ENCODE assay signal across 8 cellular contexts in the genomic region with DNA sequence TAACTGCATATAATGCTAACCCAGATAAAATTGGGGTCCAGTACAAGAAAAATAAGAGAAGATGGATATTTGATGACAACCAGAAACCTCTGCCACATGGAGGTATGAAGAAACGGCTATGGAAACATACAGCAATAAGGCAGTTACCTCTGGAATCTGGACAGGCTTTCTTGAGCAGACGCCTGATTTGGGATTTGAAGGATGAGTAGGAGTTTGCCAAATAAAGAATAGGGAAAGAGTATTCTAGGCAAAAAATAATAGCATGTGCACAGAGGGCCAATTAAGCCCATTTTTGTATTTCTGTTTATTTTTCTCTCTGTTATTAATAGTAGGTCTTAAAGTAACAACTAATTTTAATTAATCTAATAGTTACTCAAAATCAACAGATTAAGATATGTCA.
"Had no signal": no experiment of that assay in that cellular context is flagged by ENCODE, and none has a peak within 500 bp of the region (broad histone marks: within the 10 kb centered on the region; RNA-seq: fewer than 3 reads in every experiment).

No MANE protein-coding gene starts in this region.

- H2AFZ ChIP-seq: GM23338 had no signal

- DNase-seq: H9, HCEC 1CT, HFFc6, KBM-7 had no signal

- H3K36me3 Mint-ChIP-seq: IgD-negative memory B cell had no signal

- H3K27ac Mint-ChIP-seq: H9, HFFc6, IgD-negative memory B cell had no signal

- H3K4me2 ChIP-seq: GM23338 had no signal

- H3K4me3 Mint-ChIP-seq: GM23338, H9, HFFc6, IgD-negative memory B cell had no signal

- ATAC-seq: GM23338, HepG2 had no signal

- H3K27ac ChIP-seq: HL-60 had no signal

- H3K9me3 Mint-ChIP-seq: GM23338, H9, HFFc6 had no signal

- H3K4me3 ChIP-seq: GM23338 had no signal

- H3K4me1 Mint-ChIP-seq: GM23338, H9 had no signal
